24 cellular contexts compared by ENCODE assay signal in genomic region chrY:8553614-8554013, GRCh38.
"Had no signal": no experiment of that assay in that cellular context is flagged by ENCODE, and none has a peak within 500 bp of the region (broad histone marks: within the 10 kb centered on the region; RNA-seq: fewer than 3 reads in every experiment).

No MANE protein-coding gene starts in this region.

- H3K4me3 ChIP-seq: heart left ventricle, hepatocyte, lower lobe of right lung, pancreas, prostate gland, right lobe of liver, smooth muscle cell, tibial nerve, uterus had no signal

- DNase-seq: islet precursor cell; lower lobe of right lung; mammary epithelial cell; mesenchymal stem cell; naive thymus-derived CD8-positive, alpha-beta T cell; nucleus accumbens; pancreas; posterior cingulate gyrus; retina; stimulated activated CD4-positive, alpha-beta T cell treated with anti-CD3 and anti-CD28 coated beads, Interleukin-1b, Interleukin-23, amount 100 ng/mL, for 48 hours; stimulated activated CD4-positive, alpha-beta T cell treated with anti-CD3 and anti-CD28 coated beads, Interleukin-2, amount 100 ng/mL, for 48 hours; stimulated activated CD4-positive, alpha-beta T cell treated with anti-CD3 and anti-CD28 coated beads, Interleukin-4, amount 100 ng/mL, for 4 hours; stimulated activated CD8-positive, alpha-beta memory T cell treated with anti-CD3 and anti-CD28 coated beads, Interleukin-4, amount 100 ng/mL, for 48 hours; stimulated activated naive CD4-positive, alpha-beta T cell treated with Interleukin-2 at 50 U/mL for 16 hours; stimulated activated naive CD8-positive, alpha-beta T cell treated with anti-CD3 and anti-CD28 coated beads, Interleukin-15, amount 100 ng/mL, for 72 hours; substantia nigra; uterus had no signal

- H3K27ac ChIP-seq: heart left ventricle, hepatocyte, lower lobe of right lung, pancreas, prostate gland, right lobe of liver, uterus had no signal

- H3K9me3 ChIP-seq: heart left ventricle, lower lobe of right lung, pancreas, prostate gland, right lobe of liver, tibial nerve, uterus had no signal

- H3K36me3 ChIP-seq: heart left ventricle, lower lobe of right lung, pancreas, prostate gland, right lobe of liver, tibial nerve, uterus had no signal

- H3K4me1 ChIP-seq: heart left ventricle, lower lobe of right lung, pancreas, prostate gland, right lobe of liver, tibial nerve, uterus had no signal

- ATAC-seq: lower lobe of right lung; naive thymus-derived CD8-positive, alpha-beta T cell; pancreas; right lobe of liver; stimulated activated memory B cell treated with anti-CD40 and anti-IgM and Interleukin-4, amounts not matched to agents 10 μg/mL and 1 μg/mL and 100 μg/mL, for 72 hours; stimulated activated naive CD8-positive, alpha-beta T cell treated with anti-CD3 and anti-CD28 coated beads, Interleukin-15, amount 100 ng/mL, for 72 hours had no signal

- H3K27me3 ChIP-seq: heart left ventricle, hepatocyte, pancreas, right lobe of liver, tibial nerve, uterus had no signal
